Comparison of ENCODE assay signal across 8 cellular contexts in the genomic region with DNA sequence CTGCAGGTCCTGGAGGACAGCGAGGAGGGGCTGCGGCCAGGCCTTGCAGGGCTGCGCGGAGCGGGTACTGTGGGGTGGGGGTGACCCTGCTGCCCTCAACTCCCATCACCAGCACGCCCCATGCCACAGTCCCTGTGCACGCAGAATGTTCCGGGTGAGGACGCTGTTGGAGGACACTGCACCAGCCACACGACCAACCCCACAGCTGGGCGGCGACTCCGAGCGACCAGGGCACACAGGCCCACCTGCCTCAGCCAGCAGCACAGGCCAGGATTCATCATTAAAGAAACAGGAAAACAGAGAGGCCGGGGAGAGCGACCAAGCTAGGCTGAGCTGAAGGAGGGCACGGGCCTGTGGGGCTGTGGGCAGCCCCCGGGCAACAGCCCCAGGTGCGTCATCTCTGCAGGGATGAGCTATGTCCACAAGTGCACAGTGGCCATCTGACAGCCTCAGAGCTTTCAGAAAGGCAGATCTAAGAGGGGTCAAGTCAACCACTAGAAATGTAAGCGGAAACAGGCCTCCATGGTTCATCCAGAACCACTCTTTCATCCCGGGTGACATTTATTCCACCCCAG. TPM values are rescaled to one million over a fixed set of nuclear protein-coding genes. Genes with fewer than 3 reads are reported as not detected.
DNase-seq lines count a peak whose midpoint lies in the region; ATAC-seq and TF ChIP-seq lines count a peak whose summit lies in the region.

No MANE protein-coding gene starts in this region.

- no peak for TF ChIP-seq CTCF in activated B cell treated with CpG ODN at 0.5 μM for 24 hours (IDR thresholded peaks at IDR 0.05)
- no peak for TF ChIP-seq CTCF in glutamatergic neuron (IDR thresholded peaks at IDR 0.05; ENCODE audit: partially characterized antibody, unreplicated experiment)
- TF ChIP-seq CTCF in sigmoid colon (IDR thresholded peaks at IDR 0.05): no peak
- no peak for TF ChIP-seq CTCF in OCI-LY7 (conservative IDR thresholded peaks at IDR 0.05; ENCODE audit: low read length)

- H3K9me3 Mint-ChIP-seq in activated B cell treated with CpG ODN at 0.5 μM for 24 hours (no peaks in the 10 kb centered on the region), glutamatergic neuron (ENCODE audit: unreplicated experiment) (peaks cover 23% of the 10 kb centered on the region)

- H3K9me3 ChIP-seq in ES-I3 (ENCODE audit: control insufficient read depth, insufficient read depth, low read length) (no peaks in the 10 kb centered on the region), sigmoid colon (no peaks in the 10 kb centered on the region), OCI-LY7 (ENCODE audit: low read length) (no peaks in the 10 kb centered on the region)

- peak overlapping the region; percentile 75 to 93 (median 82) for H3K27ac ChIP-seq in sigmoid colon
- no peak overlapping the region for H3K27ac ChIP-seq in OCI-LY7 (ENCODE audit: low read depth, low read length, poor library complexity, severe bottlenecking)

- DNase-seq in activated B cell treated with CpG ODN at 0.5 μM for 24 hours (no peak), glutamatergic neuron (no peak), sigmoid colon (no peak), epidermal melanocyte (ENCODE audit: insufficient read length, low spot score) (no peak), left lobe of liver (ENCODE audit: low spot score) (no peak), OCI-LY7 (ENCODE audit: low spot score) (no peak), SKM-1 (lab: John Stamatoyannopoulos, UW; ENCODE audit: unreplicated experiment) (no peak)

- H3K9ac ChIP-seq in ES-I3 (ENCODE audit: low read depth, low read length): peak overlapping the region; percentile 69; the same call in 1 of the 2 replicates

- no peak for TF ChIP-seq POLR2A in sigmoid colon (IDR thresholded peaks at IDR 0.05)

- CTCF ChIA-PET in activated B cell treated with CpG ODN at 0.5 μM for 24 hours (lab: Charles Lee) (no interaction called here), OCI-LY7 (lab: Charles Lee; ENCODE audit: unreplicated experiment) (no interaction called here)

- POLR2A ChIA-PET in activated B cell treated with CpG ODN at 0.5 μM for 24 hours (lab: Charles Lee) (no interaction called here), OCI-LY7 (lab: Charles Lee) (no interaction called here)

- H2AFZ ChIP-seq in OCI-LY7 (ENCODE audit: low read length): no peak overlapping the region

- WGBS in sigmoid colon, 2 donors: 22 to 79% methylated on average over 21 of the region's 21 CpGs

- intact Hi-C loops in activated B cell treated with CpG ODN at 0.5 μM for 24 hours (cut with micrococcal nuclease): loop anchor here (5.0 kb wide), 1 partner anchor 365 kb away; no protein-coding TSS in a partner anchor
- intact Hi-C loops in sigmoid colon (cut with DNase I): loop anchor here (2.0 kb wide), 1 partner anchor 23 kb away; no protein-coding TSS in a partner anchor
- intact Hi-C loops in OCI-LY7 (cut with micrococcal nuclease; ENCODE audit: unreplicated experiment): no loop called here

- H3K36me3 ChIP-seq in ES-I3 (ENCODE audit: insufficient read depth, low read length): no peaks in the 10 kb centered on the region
- H3K36me3 ChIP-seq in sigmoid colon: no peaks in the 10 kb centered on the region
- no peaks in the 10 kb centered on the region for H3K36me3 ChIP-seq in OCI-LY7 (ENCODE audit: insufficient read depth, low read length)

- H3K36me3 Mint-ChIP-seq in activated B cell treated with CpG ODN at 0.5 μM for 24 hours (ENCODE audit: low read depth): no peaks in the 10 kb centered on the region
- peaks cover 4% of the 10 kb centered on the region for H3K36me3 Mint-ChIP-seq in glutamatergic neuron (ENCODE audit: unreplicated experiment)

- H3K4me1 Mint-ChIP-seq in activated B cell treated with CpG ODN at 0.5 μM for 24 hours: peaks cover 16% of the 10 kb centered on the region
- peaks cover 12% of the 10 kb centered on the region for H3K4me1 Mint-ChIP-seq in glutamatergic neuron (ENCODE audit: low read depth, unreplicated experiment)

- H4K20me1 ChIP-seq in OCI-LY7 (ENCODE audit: insufficient read depth, low read length): no peaks in the 10 kb centered on the region

- H3K4me1 ChIP-seq in ES-I3 (ENCODE audit: insufficient read depth, low read length): peaks cover 29% of the 10 kb centered on the region
- peaks cover 0 to 39% (median 28%) of the 10 kb centered on the region in 4 donors for H3K4me1 ChIP-seq in sigmoid colon
- H3K4me1 ChIP-seq in OCI-LY7 (ENCODE audit: insufficient read depth, low read length, poor library complexity, severe bottlenecking): no peaks in the 10 kb centered on the region

- peaks cover 35% of the 10 kb centered on the region for H3K27me3 Mint-ChIP-seq in activated B cell treated with CpG ODN at 0.5 μM for 24 hours
- peaks cover 14% of the 10 kb centered on the region for H3K27me3 Mint-ChIP-seq in glutamatergic neuron (ENCODE audit: unreplicated experiment)

- ATAC-seq in activated B cell treated with CpG ODN at 0.5 μM for 24 hours (ENCODE audit: low read depth): no peak
- ATAC-seq in left lobe of liver: no peak

- H3K79me2 ChIP-seq in OCI-LY7 (ENCODE audit: insufficient read depth, low read depth, low read length): no peaks in the 10 kb centered on the region

- no peaks in the 10 kb centered on the region for H3K9me2 ChIP-seq in OCI-LY7 (ENCODE audit: insufficient read depth, low read length)

- H3K4me2 ChIP-seq in OCI-LY7 (ENCODE audit: low read length): no peak overlapping the region

- H3K27ac Mint-ChIP-seq in activated B cell treated with CpG ODN at 0.5 μM for 24 hours: no peak overlapping the region
- H3K27ac Mint-ChIP-seq in glutamatergic neuron (ENCODE audit: unreplicated experiment): peak overlapping the region; percentile 72

- TF ChIP-seq EP300 in sigmoid colon (IDR thresholded peaks at IDR 0.05): no peak

- H3K27me3 ChIP-seq in sigmoid colon: no peaks in the 10 kb centered on the region

- BruUV-seq in OCI-LY7 (replicated peaks; lab: Mats Ljungman, UMichigan): no TSS peak

- H3K4me3 Mint-ChIP-seq in activated B cell treated with CpG ODN at 0.5 μM for 24 hours: peak overlapping the region; percentile 70
- peak overlapping the region; percentile 91 for H3K4me3 Mint-ChIP-seq in glutamatergic neuron (ENCODE audit: unreplicated experiment)

- H3K4me3 ChIP-seq in sigmoid colon (peak overlapping the region; percentile 42 to 81 (median 74)), OCI-LY7 (ENCODE audit: low read depth, low read length, poor library complexity, severe bottlenecking) (no peak overlapping the region)

RNA-seq across cellular contexts. Expression of a gene that starts 1.6 kb away (rescaled TPM):
- total RNA-seq in activated B cell treated with CpG ODN at 0.5 μM for 24 hours: 1.3 and 1.4 TPM in 2 replicates
- 47.6 TPM for total RNA-seq in glutamatergic neuron (ENCODE audit: unreplicated experiment)
- total RNA-seq in sigmoid colon: 100 to 1,000 TPM in 1 of 4 donors, 10 to 100 TPM in 3; 34.4 to 105 (median 70.4) TPM
- polyA plus RNA-seq in sigmoid colon: 100 to 1,000 TPM in 1 of 3 donors, 10 to 100 TPM in 2; 27.0 to 101 (median 28.2) TPM
- 36.5 TPM for total RNA-seq in left lobe of liver
- not detected in 2 replicates for total RNA-seq in OCI-LY7 (2014; rRNA removed; shearing (Covaris generic))
- total RNA-seq in OCI-LY7 (2022): not detected in 2 replicates

Comparison
In these comparisons a context has a peak if more than half of its experiments do, and no peak if none do; other contexts are left out.
1. RNA of a gene that starts 1.6 kb away (total RNA-seq): 34.4 to 105 TPM in sigmoid colon, 47.6 TPM in glutamatergic neuron (single experiment) and 36.5 TPM in left lobe of liver (single experiment); 1.3 to 1.4 TPM in activated B cell treated with CpG ODN at 0.5 μM for 24 hours and not detected in OCI-LY7; every median in the first group is over 10 times any median in the second.